19 cellular contexts compared by ENCODE assay signal in the genomic region with DNA sequence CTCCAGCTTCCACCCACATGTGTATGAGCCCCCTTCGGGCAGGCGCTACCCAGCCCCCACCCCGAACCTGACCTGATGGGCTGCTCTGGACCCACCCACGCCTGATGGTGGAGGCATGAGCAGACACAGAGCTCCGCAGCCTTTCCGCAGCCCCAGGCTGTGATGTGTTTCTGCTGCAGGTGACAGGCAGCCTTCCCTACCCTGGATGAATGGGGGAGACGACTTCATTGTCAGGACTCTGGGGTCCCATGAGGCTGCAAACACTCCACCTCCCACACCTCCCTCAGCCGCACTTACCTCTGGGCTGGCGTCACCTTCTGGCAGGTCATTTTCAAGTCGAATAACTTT.
"Had no signal": no experiment of that assay in that cellular context is flagged by ENCODE, and none has a peak within 500 bp of the region (broad histone marks: within the 10 kb centered on the region; RNA-seq: fewer than 3 reads in every experiment).

No MANE protein-coding gene starts in this region.

- DNase-seq: activated CD4-positive, CD25-positive, alpha-beta regulatory T cell treated with anti-CD3 and anti-CD28 coated beads, Interleukin-2, amount 50 U/mL, for 72 hours; activated naive CD4-positive, alpha-beta T cell treated with Interleukin-2 at 50 U/mL for 16 hours; aorta; glutamatergic neuron; hypothalamus; left ventricle myocardium superior; SK-N-SH; small intestine; stimulated activated CD4-positive, alpha-beta T cell treated with anti-CD3 and anti-CD28 coated beads, Interleukin-4, amount 100 ng/mL, for 4 hours; stimulated activated CD8-positive, alpha-beta memory T cell treated with anti-CD3 and anti-CD28 coated beads, Interleukin-4, amount 100 ng/mL, for 48 hours; stimulated activated naive CD4-positive, alpha-beta T cell treated with Interleukin-2 at 50 U/mL for 16 hours; substantia nigra; T-cell; T1000 had no signal

- H3K4me3 Mint-ChIP-seq: activated T-helper 1 cell treated with anti-CD3 and anti-CD28 coated beads, Interleukin-12 subunit alpha, Interleukin-12 subunit beta, Interleukin-2, Interleukin-4 antibody, amounts not matched to agents 30 ng/mL and 10 ng/mL and 1 ng/mL, durations not matched to agents 14 hours and 24 hours and 36 hours; endodermal cell; T-cell had no signal

- H3K36me3 Mint-ChIP-seq: T-cell had no signal

- H3K27ac Mint-ChIP-seq: activated T-helper 1 cell treated with anti-CD3 and anti-CD28 coated beads, Interleukin-12 subunit alpha, Interleukin-12 subunit beta, Interleukin-2, Interleukin-4 antibody, amounts not matched to agents 30 ng/mL and 10 ng/mL and 1 ng/mL, durations not matched to agents 14 hours and 24 hours and 36 hours; endodermal cell; T-cell had no signal

- FAIRE-seq: small intestine had no signal

- ATAC-seq: left ventricle myocardium superior, T-cell had no signal

- H3K9me3 Mint-ChIP-seq: endodermal cell had no signal

- H3K36me3 ChIP-seq: esophagus muscularis mucosa, right atrium auricular region, tibial nerve had no signal

- H3K27me3 ChIP-seq: right atrium auricular region, tibial nerve had no signal

- H3K27ac ChIP-seq: esophagus muscularis mucosa, right atrium auricular region, tibial nerve had no signal

- H3K4me3 ChIP-seq: esophagus muscularis mucosa, right atrium auricular region, tibial nerve had no signal
